Comparison of ENCODE assay signal across 1 cellular context in the genomic region with DNA sequence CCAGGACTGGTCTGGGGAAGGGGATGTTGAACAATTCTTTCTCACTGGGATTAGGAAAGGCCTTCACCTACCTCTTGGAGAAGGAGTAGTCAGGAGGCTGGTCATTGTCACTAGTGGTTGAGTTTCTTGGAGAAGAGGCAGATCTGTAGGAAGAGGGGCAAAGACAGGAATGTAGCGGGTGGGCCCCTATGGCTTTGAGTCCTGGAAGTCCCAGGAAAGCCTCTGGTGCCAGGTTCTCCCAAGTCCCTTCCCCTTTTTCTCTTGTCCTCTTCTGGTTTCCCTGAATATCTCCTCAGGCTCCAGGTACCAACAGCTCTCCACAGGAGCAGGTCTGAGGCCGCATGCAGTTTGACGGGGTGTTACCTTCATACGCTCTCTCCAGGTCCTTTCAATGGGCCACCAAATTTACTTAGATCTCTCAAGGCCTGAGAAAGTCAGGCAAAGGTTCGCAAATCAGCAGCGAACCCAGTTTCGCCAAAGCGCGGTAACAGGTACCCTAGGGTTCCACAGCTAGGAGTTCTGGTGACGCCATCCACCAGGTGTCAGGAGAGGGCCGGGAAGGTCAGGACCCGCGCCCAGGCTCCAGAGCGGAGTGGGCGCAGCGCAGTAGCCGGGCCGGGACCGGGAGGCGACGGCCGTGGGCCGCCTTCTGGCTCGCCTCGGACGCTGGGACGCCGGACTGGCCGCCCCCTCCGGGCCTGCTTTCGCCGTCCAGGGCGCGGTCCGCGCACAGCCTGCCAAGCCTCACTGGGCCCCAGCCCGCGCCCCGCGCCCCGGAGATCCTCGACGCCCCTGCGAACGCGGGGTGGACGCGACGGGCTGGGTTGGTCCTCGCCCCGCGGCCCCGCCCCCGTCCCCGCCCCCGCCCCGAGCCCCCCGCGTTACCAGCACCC.
TF ChIP-seq lines count a peak whose summit lies in the region.

No MANE protein-coding gene starts in this region.

TF ChIP-seq in K562, 482 proteins besides CTCF, POLR2A, EP300 and RAD21 (continued from another document and continues in another):
- TF ChIP-seq, protein P1, sequence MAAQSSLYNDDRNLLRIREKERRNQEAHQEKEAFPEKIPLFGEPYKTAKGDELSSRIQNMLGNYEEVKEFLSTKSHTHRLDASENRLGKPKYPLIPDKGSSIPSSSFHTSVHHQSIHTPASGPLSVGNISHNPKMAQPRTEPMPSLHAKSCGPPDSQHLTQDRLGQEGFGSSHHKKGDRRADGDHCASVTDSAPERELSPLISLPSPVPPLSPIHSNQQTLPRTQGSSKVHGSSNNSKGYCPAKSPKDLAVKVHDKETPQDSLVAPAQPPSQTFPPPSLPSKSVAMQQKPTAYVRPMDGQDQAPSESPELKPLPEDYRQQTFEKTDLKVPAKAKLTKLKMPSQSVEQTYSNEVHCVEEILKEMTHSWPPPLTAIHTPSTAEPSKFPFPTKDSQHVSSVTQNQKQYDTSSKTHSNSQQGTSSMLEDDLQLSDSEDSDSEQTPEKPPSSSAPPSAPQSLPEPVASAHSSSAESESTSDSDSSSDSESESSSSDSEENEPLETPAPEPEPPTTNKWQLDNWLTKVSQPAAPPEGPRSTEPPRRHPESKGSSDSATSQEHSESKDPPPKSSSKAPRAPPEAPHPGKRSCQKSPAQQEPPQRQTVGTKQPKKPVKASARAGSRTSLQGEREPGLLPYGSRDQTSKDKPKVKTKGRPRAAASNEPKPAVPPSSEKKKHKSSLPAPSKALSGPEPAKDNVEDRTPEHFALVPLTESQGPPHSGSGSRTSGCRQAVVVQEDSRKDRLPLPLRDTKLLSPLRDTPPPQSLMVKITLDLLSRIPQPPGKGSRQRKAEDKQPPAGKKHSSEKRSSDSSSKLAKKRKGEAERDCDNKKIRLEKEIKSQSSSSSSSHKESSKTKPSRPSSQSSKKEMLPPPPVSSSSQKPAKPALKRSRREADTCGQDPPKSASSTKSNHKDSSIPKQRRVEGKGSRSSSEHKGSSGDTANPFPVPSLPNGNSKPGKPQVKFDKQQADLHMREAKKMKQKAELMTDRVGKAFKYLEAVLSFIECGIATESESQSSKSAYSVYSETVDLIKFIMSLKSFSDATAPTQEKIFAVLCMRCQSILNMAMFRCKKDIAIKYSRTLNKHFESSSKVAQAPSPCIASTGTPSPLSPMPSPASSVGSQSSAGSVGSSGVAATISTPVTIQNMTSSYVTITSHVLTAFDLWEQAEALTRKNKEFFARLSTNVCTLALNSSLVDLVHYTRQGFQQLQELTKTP (IDR thresholded peaks at IDR 0.05; ENCODE audit: low read depth in 1 of 2, partially characterized antibody in 2 of 2): peak in 1 of 2 experiments; percentile 83
- peak in 1 of 2 experiments; percentile 60; a peak in 1 of 4 replicates for TF ChIP-seq TEAD1 (CRISPR knock-in tag; IDR thresholded peaks at IDR 0.05)
- no peak for TF ChIP-seq NR4A1 (CRISPR knock-in tag; IDR thresholded peaks at IDR 0.05)
- peak; percentile 25; the same call in 1 of the 2 replicates for TF ChIP-seq NR4A1 (tag; IDR thresholded peaks at IDR 0.05)
- TF ChIP-seq NFIX (CRISPR knock-in tag; IDR thresholded peaks at IDR 0.05; ENCODE audit: low read depth): no peak
- TF ChIP-seq TOE1 (IDR thresholded peaks at IDR 0.05; ENCODE audit: borderline replicate concordance): no peak
- TF ChIP-seq TOE1 (CRISPR knock-in tag; IDR thresholded peaks at IDR 0.05; ENCODE audit: borderline replicate concordance, low read depth): no peak
- TF ChIP-seq NCOA6 (IDR thresholded peaks at IDR 0.05): peak; percentile 73
- TF ChIP-seq, protein P2, sequence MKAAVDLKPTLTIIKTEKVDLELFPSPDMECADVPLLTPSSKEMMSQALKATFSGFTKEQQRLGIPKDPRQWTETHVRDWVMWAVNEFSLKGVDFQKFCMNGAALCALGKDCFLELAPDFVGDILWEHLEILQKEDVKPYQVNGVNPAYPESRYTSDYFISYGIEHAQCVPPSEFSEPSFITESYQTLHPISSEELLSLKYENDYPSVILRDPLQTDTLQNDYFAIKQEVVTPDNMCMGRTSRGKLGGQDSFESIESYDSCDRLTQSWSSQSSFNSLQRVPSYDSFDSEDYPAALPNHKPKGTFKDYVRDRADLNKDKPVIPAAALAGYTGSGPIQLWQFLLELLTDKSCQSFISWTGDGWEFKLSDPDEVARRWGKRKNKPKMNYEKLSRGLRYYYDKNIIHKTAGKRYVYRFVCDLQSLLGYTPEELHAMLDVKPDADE (conservative IDR thresholded peaks at IDR 0.05; ENCODE audit: control insufficient read depth, low read depth, low read length): 0 out of 2 replicates have a peak, but pooled peaks have one; percentile 29
- no peak for TF ChIP-seq HMBOX1 (IDR thresholded peaks at IDR 0.05)
- peak; percentile 29; the same call in 1 of the 2 replicates for TF ChIP-seq JUND (IDR thresholded peaks at IDR 0.05; ENCODE audit: borderline replicate concordance, low read depth, low read length)
- peak; percentile 19; the same call in 1 of the 3 replicates for TF ChIP-seq JUND (tag; IDR thresholded peaks at IDR 0.05; ENCODE audit: borderline replicate concordance, low read depth, low read length)
- peak; percentile 32; the same call in 1 of the 2 replicates for TF ChIP-seq ZEB2 (IDR thresholded peaks at IDR 0.05)
- TF ChIP-seq JUN (IDR thresholded peaks at IDR 0.05; ENCODE audit: borderline replicate concordance, low read depth, low read length): no peak
- TF ChIP-seq JUN (CRISPR knock-in tag; IDR thresholded peaks at IDR 0.05; ENCODE audit: borderline replicate concordance): 0 out of 2 replicates have a peak, but pooled peaks have one; percentile 56
- TF ChIP-seq, protein P3, sequence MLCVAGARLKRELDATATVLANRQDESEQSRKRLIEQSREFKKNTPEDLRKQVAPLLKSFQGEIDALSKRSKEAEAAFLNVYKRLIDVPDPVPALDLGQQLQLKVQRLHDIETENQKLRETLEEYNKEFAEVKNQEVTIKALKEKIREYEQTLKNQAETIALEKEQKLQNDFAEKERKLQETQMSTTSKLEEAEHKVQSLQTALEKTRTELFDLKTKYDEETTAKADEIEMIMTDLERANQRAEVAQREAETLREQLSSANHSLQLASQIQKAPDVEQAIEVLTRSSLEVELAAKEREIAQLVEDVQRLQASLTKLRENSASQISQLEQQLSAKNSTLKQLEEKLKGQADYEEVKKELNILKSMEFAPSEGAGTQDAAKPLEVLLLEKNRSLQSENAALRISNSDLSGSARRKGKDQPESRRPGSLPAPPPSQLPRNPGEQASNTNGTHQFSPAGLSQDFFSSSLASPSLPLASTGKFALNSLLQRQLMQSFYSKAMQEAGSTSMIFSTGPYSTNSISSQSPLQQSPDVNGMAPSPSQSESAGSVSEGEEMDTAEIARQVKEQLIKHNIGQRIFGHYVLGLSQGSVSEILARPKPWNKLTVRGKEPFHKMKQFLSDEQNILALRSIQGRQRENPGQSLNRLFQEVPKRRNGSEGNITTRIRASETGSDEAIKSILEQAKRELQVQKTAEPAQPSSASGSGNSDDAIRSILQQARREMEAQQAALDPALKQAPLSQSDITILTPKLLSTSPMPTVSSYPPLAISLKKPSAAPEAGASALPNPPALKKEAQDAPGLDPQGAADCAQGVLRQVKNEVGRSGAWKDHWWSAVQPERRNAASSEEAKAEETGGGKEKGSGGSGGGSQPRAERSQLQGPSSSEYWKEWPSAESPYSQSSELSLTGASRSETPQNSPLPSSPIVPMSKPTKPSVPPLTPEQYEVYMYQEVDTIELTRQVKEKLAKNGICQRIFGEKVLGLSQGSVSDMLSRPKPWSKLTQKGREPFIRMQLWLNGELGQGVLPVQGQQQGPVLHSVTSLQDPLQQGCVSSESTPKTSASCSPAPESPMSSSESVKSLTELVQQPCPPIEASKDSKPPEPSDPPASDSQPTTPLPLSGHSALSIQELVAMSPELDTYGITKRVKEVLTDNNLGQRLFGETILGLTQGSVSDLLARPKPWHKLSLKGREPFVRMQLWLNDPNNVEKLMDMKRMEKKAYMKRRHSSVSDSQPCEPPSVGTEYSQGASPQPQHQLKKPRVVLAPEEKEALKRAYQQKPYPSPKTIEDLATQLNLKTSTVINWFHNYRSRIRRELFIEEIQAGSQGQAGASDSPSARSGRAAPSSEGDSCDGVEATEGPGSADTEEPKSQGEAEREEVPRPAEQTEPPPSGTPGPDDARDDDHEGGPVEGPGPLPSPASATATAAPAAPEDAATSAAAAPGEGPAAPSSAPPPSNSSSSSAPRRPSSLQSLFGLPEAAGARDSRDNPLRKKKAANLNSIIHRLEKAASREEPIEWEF (CRISPR knock-in tag; IDR thresholded peaks at IDR 0.05): no peak
- no peak for TF ChIP-seq ZNF778 (CRISPR knock-in tag; IDR thresholded peaks at IDR 0.05)
- peak; percentile 80 for TF ChIP-seq PRDM10 (IDR thresholded peaks at IDR 0.05; ENCODE audit: partially characterized antibody)
- TF ChIP-seq, protein P4, sequence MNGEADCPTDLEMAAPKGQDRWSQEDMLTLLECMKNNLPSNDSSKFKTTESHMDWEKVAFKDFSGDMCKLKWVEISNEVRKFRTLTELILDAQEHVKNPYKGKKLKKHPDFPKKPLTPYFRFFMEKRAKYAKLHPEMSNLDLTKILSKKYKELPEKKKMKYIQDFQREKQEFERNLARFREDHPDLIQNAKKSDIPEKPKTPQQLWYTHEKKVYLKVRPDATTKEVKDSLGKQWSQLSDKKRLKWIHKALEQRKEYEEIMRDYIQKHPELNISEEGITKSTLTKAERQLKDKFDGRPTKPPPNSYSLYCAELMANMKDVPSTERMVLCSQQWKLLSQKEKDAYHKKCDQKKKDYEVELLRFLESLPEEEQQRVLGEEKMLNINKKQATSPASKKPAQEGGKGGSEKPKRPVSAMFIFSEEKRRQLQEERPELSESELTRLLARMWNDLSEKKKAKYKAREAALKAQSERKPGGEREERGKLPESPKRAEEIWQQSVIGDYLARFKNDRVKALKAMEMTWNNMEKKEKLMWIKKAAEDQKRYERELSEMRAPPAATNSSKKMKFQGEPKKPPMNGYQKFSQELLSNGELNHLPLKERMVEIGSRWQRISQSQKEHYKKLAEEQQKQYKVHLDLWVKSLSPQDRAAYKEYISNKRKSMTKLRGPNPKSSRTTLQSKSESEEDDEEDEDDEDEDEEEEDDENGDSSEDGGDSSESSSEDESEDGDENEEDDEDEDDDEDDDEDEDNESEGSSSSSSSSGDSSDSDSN (IDR thresholded peaks at IDR 0.05; ENCODE audit: borderline replicate concordance in 1 of 2, low read depth in 2 of 2, low read length in 2 of 2): peak; percentile 40 to 68; a peak in 3 of 4 replicates
- TF ChIP-seq, protein P5, sequence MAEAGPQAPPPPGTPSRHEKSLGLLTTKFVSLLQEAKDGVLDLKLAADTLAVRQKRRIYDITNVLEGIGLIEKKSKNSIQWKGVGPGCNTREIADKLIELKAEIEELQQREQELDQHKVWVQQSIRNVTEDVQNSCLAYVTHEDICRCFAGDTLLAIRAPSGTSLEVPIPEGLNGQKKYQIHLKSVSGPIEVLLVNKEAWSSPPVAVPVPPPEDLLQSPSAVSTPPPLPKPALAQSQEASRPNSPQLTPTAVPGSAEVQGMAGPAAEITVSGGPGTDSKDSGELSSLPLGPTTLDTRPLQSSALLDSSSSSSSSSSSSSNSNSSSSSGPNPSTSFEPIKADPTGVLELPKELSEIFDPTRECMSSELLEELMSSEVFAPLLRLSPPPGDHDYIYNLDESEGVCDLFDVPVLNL (CRISPR knock-in tag; IDR thresholded peaks at IDR 0.05; ENCODE audit: low read depth): 0 out of 2 replicates have a peak, but pooled peaks have one; percentile 18
- no peak for TF ChIP-seq POLR2AphosphoS2 (IDR thresholded peaks at IDR 0.05; ENCODE audit: low read length)
- peak; percentile 95 for TF ChIP-seq ATF7 (IDR thresholded peaks at IDR 0.05)
- 0 out of 2 replicates have a peak, but pooled peaks have one; percentile 14 for TF ChIP-seq BRD4 (IDR thresholded peaks at IDR 0.05)
- TF ChIP-seq STAG1 (CRISPR knock-in tag; IDR thresholded peaks at IDR 0.05; ENCODE audit: borderline replicate concordance): peak; percentile 70
- peak in 1 of 2 experiments; percentile 30; a peak in 2 of 4 replicates for TF ChIP-seq MAZ (CRISPR knock-in tag; conservative IDR thresholded peaks at IDR 0.05 in 1 of 2, IDR thresholded peaks at IDR 0.05 in 1 of 2)
- TF ChIP-seq ESRRA (IDR thresholded peaks at IDR 0.05; ENCODE audit: borderline replicate concordance, low read depth): peak; percentile 16; the same call in 1 of the 2 replicates
- TF ChIP-seq CBX5 (IDR thresholded peaks at IDR 0.05; ENCODE audit: borderline replicate concordance, low read depth): no peak
- TF ChIP-seq L3MBTL2 (IDR thresholded peaks at IDR 0.05): peak; percentile 76; the same call in 1 of the 2 replicates
- TF ChIP-seq MAX (CRISPR knock-in tag; IDR thresholded peaks at IDR 0.05): peak; percentile 71; the same call in 1 of the 2 replicates
- 0 out of 2 replicates have a peak, but pooled peaks have one; percentile 41 for TF ChIP-seq ARID2 (IDR thresholded peaks at IDR 0.05)
